8 cellular contexts compared by ENCODE assay signal in genomic region chr6:35719407-35719829, GRCh38. TPM values are rescaled to one million over a fixed set of nuclear protein-coding genes. Genes with fewer than 3 reads are reported as not detected.
A peak's percentile ranks its signal among the peaks of the same experiment; 100 is the strongest.
DNase-seq lines count a peak whose midpoint lies in the region; ATAC-seq and TF ChIP-seq lines count a peak whose summit lies in the region.

No MANE protein-coding gene starts in this region.

- ATAC-seq in GM21825 (IDR thresholded peaks at IDR 0.05; ENCODE audit: unreplicated experiment) = peak; percentile 29
- ATAC-seq in activated CD8-positive, alpha-beta T cell treated with anti-CD3 and anti-CD28 coated beads for 36 hours = peak; percentile 18
- ATAC-seq in mucosa of descending colon = peak; percentile 4
- no peak for ATAC-seq in GM21515 (IDR thresholded peaks at IDR 0.05; ENCODE audit: unreplicated experiment)

- H3K4me1 Mint-ChIP-seq in activated CD8-positive, alpha-beta T cell treated with anti-CD3 and anti-CD28 coated beads for 36 hours (ENCODE audit: low read depth) = peaks cover 56% of the 10 kb centered on the region

- DNase-seq in activated CD8-positive, alpha-beta T cell treated with anti-CD3 and anti-CD28 coated beads for 36 hours = peak; percentile 27
- DNase-seq in mucosa of descending colon = no peak
- no peak for DNase-seq in AG08396 (ENCODE audit: low spot score)
- no peak for DNase-seq in SW 1271 (lab: John Stamatoyannopoulos, UW)
- DNase-seq in stimulated activated CD4-positive, alpha-beta T cell treated with anti-CD3 and anti-CD28 coated beads, Interleukin-2, amount 100 ng/mL, for 24 hours = no peak

- H3K9me3 ChIP-seq in BLaER1 treated with 17β-estradiol and CSF1 and Interleukin-3, amounts not matched to agents 10 nM and 100 nM (replicated peaks in 1 of 11) = no peaks in the 10 kb centered on the region
- no peaks in the 10 kb centered on the region for H3K9me3 ChIP-seq in mucosa of descending colon

- no peak for TF ChIP-seq CTCF in activated CD8-positive, alpha-beta T cell treated with anti-CD3 and anti-CD28 coated beads for 36 hours (IDR thresholded peaks at IDR 0.05)
- TF ChIP-seq CTCF in mucosa of descending colon (IDR thresholded peaks at IDR 0.05) = no peak

- intact Hi-C loops in activated CD8-positive, alpha-beta T cell treated with anti-CD3 and anti-CD28 coated beads for 36 hours (cut with micrococcal nuclease) = no loop called here
- intact Hi-C loops in mucosa of descending colon (cut with DNase I, micrococcal nuclease) = no loop called here

- no peaks in the 10 kb centered on the region for H3K36me3 Mint-ChIP-seq in activated CD8-positive, alpha-beta T cell treated with anti-CD3 and anti-CD28 coated beads for 36 hours (ENCODE audit: low read depth)

- no peaks in the 10 kb centered on the region for H3K36me3 ChIP-seq in BLaER1 treated with 17β-estradiol and CSF1 and Interleukin-3, amounts not matched to agents 10 nM and 100 nM
- no peaks in the 10 kb centered on the region for H3K36me3 ChIP-seq in mucosa of descending colon (ENCODE audit: low read depth)

- no peaks in the 10 kb centered on the region for H3K27me3 Mint-ChIP-seq in activated CD8-positive, alpha-beta T cell treated with anti-CD3 and anti-CD28 coated beads for 36 hours

- H3K27me3 ChIP-seq in BLaER1 treated with 17β-estradiol and CSF1 and Interleukin-3, amounts not matched to agents 10 nM and 100 nM = no peaks in the 10 kb centered on the region

- peak overlapping the region; percentile 88 for H3K27ac Mint-ChIP-seq in activated CD8-positive, alpha-beta T cell treated with anti-CD3 and anti-CD28 coated beads for 36 hours

- peak overlapping the region; percentile 31 to 66 (median 50); a peak in 15 of 20 replicates for H3K4me3 ChIP-seq in BLaER1 treated with 17β-estradiol and CSF1 and Interleukin-3, amounts not matched to agents 10 nM and 100 nM
- H3K4me3 ChIP-seq in mucosa of descending colon = no peak overlapping the region

- no peaks in the 10 kb centered on the region for H4K20me1 ChIP-seq in BLaER1 treated with 17β-estradiol and CSF1 and Interleukin-3, amounts not matched to agents 10 nM and 100 nM

- H3K4me1 ChIP-seq in BLaER1 treated with 17β-estradiol and CSF1 and Interleukin-3, amounts not matched to agents 10 nM and 100 nM = peaks cover 77 to 89% (median 84%) of the 10 kb centered on the region in 10 experiments
- H3K4me1 ChIP-seq in mucosa of descending colon (ENCODE audit: low read depth) = peaks cover 47% of the 10 kb centered on the region

- POLR2A ChIA-PET in activated CD8-positive, alpha-beta T cell treated with anti-CD3 and anti-CD28 coated beads for 36 hours (lab: Charles Lee) = interaction anchor here (1.1 to 11.0 kb wide), 5 partner anchors 9 to 75 kb away, joined by 3 to 95 read pairs (median 4); no protein-coding TSS in a partner anchor

- peak overlapping the region; percentile 72 for H3K4me3 Mint-ChIP-seq in activated CD8-positive, alpha-beta T cell treated with anti-CD3 and anti-CD28 coated beads for 36 hours

- no peaks in the 10 kb centered on the region for H3K9me3 Mint-ChIP-seq in activated CD8-positive, alpha-beta T cell treated with anti-CD3 and anti-CD28 coated beads for 36 hours

- peak overlapping the region; percentile 55 to 79 (median 73); a peak in 21 of 22 replicates for H3K9ac ChIP-seq in BLaER1 treated with 17β-estradiol and CSF1 and Interleukin-3, amounts not matched to agents 10 nM and 100 nM

- H3K4me2 ChIP-seq in BLaER1 treated with 17β-estradiol and CSF1 and Interleukin-3, amounts not matched to agents 10 nM and 100 nM = peak overlapping the region; percentile 76 to 100 (median 91)

- H3K27ac ChIP-seq in BLaER1 treated with 17β-estradiol and CSF1 and Interleukin-3, amounts not matched to agents 10 nM and 100 nM = peak overlapping the region; percentile 57 to 89 (median 82); a peak in 21 of 22 replicates

- CTCF ChIA-PET in activated CD8-positive, alpha-beta T cell treated with anti-CD3 and anti-CD28 coated beads for 36 hours (lab: Charles Lee) = interaction anchor here (0.9 to 2.4 kb wide), 3 partner anchors 13 to 117 kb away, joined by 3 to 13 read pairs (median 5); partner anchors contain the start of gene ARMC12

RNA-seq across cellular contexts. Expression of gene ARMC12, which starts 17.4 kb away (rescaled TPM):
- 1 to 10 TPM; 1.0 to 1.1 TPM for total RNA-seq in activated CD8-positive, alpha-beta T cell treated with anti-CD3 and anti-CD28 coated beads for 36 hours
- total RNA-seq in mucosa of descending colon = under 1 TPM; 0.31 to 0.55 (median 0.44) TPM

RNA-seq across cellular contexts. Expression of gene FKBP5, which starts 30.7 kb away (rescaled TPM):
- total RNA-seq in activated CD8-positive, alpha-beta T cell treated with anti-CD3 and anti-CD28 coated beads for 36 hours = 10 to 100 TPM; 90.6 to 93.4 TPM
- 100 to 1,000 TPM in 2 of 3 donors, 10 to 100 TPM in 1; 22.1 to 174 (median 150) TPM for total RNA-seq in mucosa of descending colon

RNA-seq across cellular contexts. Expression of gene CLPSL2, which starts 57.0 kb away (rescaled TPM):
- total RNA-seq in activated CD8-positive, alpha-beta T cell treated with anti-CD3 and anti-CD28 coated beads for 36 hours = not detected
- total RNA-seq in mucosa of descending colon = not detected
